ENCODE assay signal across 10 cellular contexts in the genomic region with DNA sequence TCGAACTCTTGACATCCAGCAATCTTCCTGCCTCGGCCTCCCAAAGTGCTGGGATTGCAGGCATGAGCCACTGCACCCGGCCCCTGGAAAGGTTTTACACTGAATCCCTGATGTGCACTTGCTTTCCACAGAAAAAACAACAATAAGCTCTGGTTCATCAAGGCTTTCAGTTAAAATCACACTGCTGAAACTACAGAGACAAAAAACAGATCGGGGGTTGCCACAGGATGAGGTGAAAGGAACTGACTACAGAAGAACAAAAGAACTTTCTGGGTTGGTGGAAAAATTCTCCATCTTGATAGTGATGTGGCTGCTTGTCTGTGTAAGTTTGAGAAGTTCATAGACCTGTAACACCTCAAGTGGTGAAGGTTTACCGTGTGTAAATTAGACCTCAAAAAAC. TPM values are rescaled to one million over a fixed set of nuclear protein-coding genes. Genes with fewer than 3 reads are reported as not detected.
DNase-seq lines count a peak whose midpoint lies in the region; ATAC-seq and TF ChIP-seq lines count a peak whose summit lies in the region.
"Had no signal": no experiment of that assay in that cellular context is flagged by ENCODE, and none has a peak within 500 bp of the region (broad histone marks: within the 10 kb centered on the region; RNA-seq: fewer than 3 reads in every experiment).

No MANE protein-coding gene starts in this region.

- peak overlapping the region; percentile 95 for H3K4me2 ChIP-seq in OCI-LY7 (ENCODE audit: low read length)

- no peaks in the 10 kb centered on the region for H3K9me3 Mint-ChIP-seq in activated T-helper 1 cell treated with anti-CD3 and anti-CD28 coated beads, Interleukin-12 subunit alpha, Interleukin-12 subunit beta, Interleukin-2, Interleukin-4 antibody, amounts not matched to agents 30 ng/mL and 10 ng/mL and 1 ng/mL, durations not matched to agents 14 hours and 24 hours and 36 hours
- H3K9me3 Mint-ChIP-seq in glutamatergic neuron (ENCODE audit: unreplicated experiment): peaks cover 3% of the 10 kb centered on the region
- H3K9me3 Mint-ChIP-seq in stimulated activated naive CD8-positive, alpha-beta T cell treated with anti-CD3 and anti-CD28 coated beads, Interleukin-15, amount 100 ng/mL, for 72 hours: no peaks in the 10 kb centered on the region

- DNase-seq in OCI-LY7 (ENCODE audit: low spot score): peak; percentile 48
- peak; percentile 54 for DNase-seq in activated T-helper 1 cell treated with anti-CD3 and anti-CD28 coated beads, Interleukin-12 subunit alpha, Interleukin-12 subunit beta, Interleukin-2, Interleukin-4 antibody, amounts not matched to agents 30 ng/mL and 10 ng/mL and 1 ng/mL, durations not matched to agents 14 hours and 24 hours and 36 hours (ENCODE audit: low spot score)
- DNase-seq in glutamatergic neuron: no peak
- DNase-seq in stimulated activated naive CD8-positive, alpha-beta T cell treated with anti-CD3 and anti-CD28 coated beads, Interleukin-15, amount 100 ng/mL, for 72 hours: peak; percentile 57 to 59
- DNase-seq in NCI-H345 (lab: John Stamatoyannopoulos, UW): no peak
- no peak for DNase-seq in NCI-H82 (lab: John Stamatoyannopoulos, UW)
- DNase-seq: brain microvascular endothelial cell, H7 had no signal

- peak overlapping the region; percentile 94 for H3K4me3 Mint-ChIP-seq in activated T-helper 1 cell treated with anti-CD3 and anti-CD28 coated beads, Interleukin-12 subunit alpha, Interleukin-12 subunit beta, Interleukin-2, Interleukin-4 antibody, amounts not matched to agents 30 ng/mL and 10 ng/mL and 1 ng/mL, durations not matched to agents 14 hours and 24 hours and 36 hours
- no peak overlapping the region for H3K4me3 Mint-ChIP-seq in glutamatergic neuron (ENCODE audit: unreplicated experiment)
- peak overlapping the region; percentile 82 to 85 for H3K4me3 Mint-ChIP-seq in stimulated activated naive CD8-positive, alpha-beta T cell treated with anti-CD3 and anti-CD28 coated beads, Interleukin-15, amount 100 ng/mL, for 72 hours

- peak; percentile 19 for ATAC-seq in stimulated activated naive CD8-positive, alpha-beta T cell treated with anti-CD3 and anti-CD28 coated beads, Interleukin-15, amount 100 ng/mL, for 72 hours
- no peak for ATAC-seq in GM18873 (IDR thresholded peaks at IDR 0.05; ENCODE audit: low FRiP score, unreplicated experiment)

- POLR2A ChIA-PET in OCI-LY7 (lab: Charles Lee): interaction anchor here (0.5 to 2.0 kb wide), 5 partner anchors 18 to 146 kb away, joined by 4 to 5 read pairs (median 5); no protein-coding TSS in a partner anchor

- H3K27me3 Mint-ChIP-seq in activated T-helper 1 cell treated with anti-CD3 and anti-CD28 coated beads, Interleukin-12 subunit alpha, Interleukin-12 subunit beta, Interleukin-2, Interleukin-4 antibody, amounts not matched to agents 30 ng/mL and 10 ng/mL and 1 ng/mL, durations not matched to agents 14 hours and 24 hours and 36 hours (ENCODE audit: insufficient read depth): no peaks in the 10 kb centered on the region
- H3K27me3 Mint-ChIP-seq in glutamatergic neuron (ENCODE audit: unreplicated experiment): peaks cover 3% of the 10 kb centered on the region
- no peaks in the 10 kb centered on the region for H3K27me3 Mint-ChIP-seq in stimulated activated naive CD8-positive, alpha-beta T cell treated with anti-CD3 and anti-CD28 coated beads, Interleukin-15, amount 100 ng/mL, for 72 hours

- no peaks in the 10 kb centered on the region for H3K9me2 ChIP-seq in OCI-LY7 (ENCODE audit: insufficient read depth, low read length)

- BruUV-seq in OCI-LY7 (replicated peaks; lab: Mats Ljungman, UMichigan): no TSS peak

- peak overlapping the region; percentile 13; the same call in 1 of the 2 replicates for H2AFZ ChIP-seq in OCI-LY7 (ENCODE audit: low read length)

- H3K27ac ChIP-seq in OCI-LY7 (ENCODE audit: low read depth, low read length, poor library complexity, severe bottlenecking): peak overlapping the region; percentile 92
- H3K27ac ChIP-seq: brain microvascular endothelial cell, SJSA1 had no signal

- CTCF ChIA-PET in OCI-LY7 (lab: Charles Lee; ENCODE audit: unreplicated experiment): no interaction called here

- H4K20me1 ChIP-seq in OCI-LY7 (ENCODE audit: insufficient read depth, low read length): no peaks in the 10 kb centered on the region

- peaks cover 75% of the 10 kb centered on the region for H3K4me1 Mint-ChIP-seq in activated T-helper 1 cell treated with anti-CD3 and anti-CD28 coated beads, Interleukin-12 subunit alpha, Interleukin-12 subunit beta, Interleukin-2, Interleukin-4 antibody, amounts not matched to agents 30 ng/mL and 10 ng/mL and 1 ng/mL, durations not matched to agents 14 hours and 24 hours and 36 hours (ENCODE audit: low read depth)
- H3K4me1 Mint-ChIP-seq in glutamatergic neuron (ENCODE audit: low read depth, unreplicated experiment): peaks cover 1% of the 10 kb centered on the region
- H3K4me1 Mint-ChIP-seq in stimulated activated naive CD8-positive, alpha-beta T cell treated with anti-CD3 and anti-CD28 coated beads, Interleukin-15, amount 100 ng/mL, for 72 hours: peaks cover 74% of the 10 kb centered on the region

- peaks cover 44% of the 10 kb centered on the region for H3K36me3 Mint-ChIP-seq in activated T-helper 1 cell treated with anti-CD3 and anti-CD28 coated beads, Interleukin-12 subunit alpha, Interleukin-12 subunit beta, Interleukin-2, Interleukin-4 antibody, amounts not matched to agents 30 ng/mL and 10 ng/mL and 1 ng/mL, durations not matched to agents 14 hours and 24 hours and 36 hours (ENCODE audit: low read depth)
- H3K36me3 Mint-ChIP-seq in glutamatergic neuron (ENCODE audit: unreplicated experiment): no peaks in the 10 kb centered on the region

- peak overlapping the region; percentile 99 for H3K27ac Mint-ChIP-seq in activated T-helper 1 cell treated with anti-CD3 and anti-CD28 coated beads, Interleukin-12 subunit alpha, Interleukin-12 subunit beta, Interleukin-2, Interleukin-4 antibody, amounts not matched to agents 30 ng/mL and 10 ng/mL and 1 ng/mL, durations not matched to agents 14 hours and 24 hours and 36 hours
- peak overlapping the region; percentile 28 for H3K27ac Mint-ChIP-seq in glutamatergic neuron (ENCODE audit: unreplicated experiment)
- peak overlapping the region; percentile 98 to 99 for H3K27ac Mint-ChIP-seq in stimulated activated naive CD8-positive, alpha-beta T cell treated with anti-CD3 and anti-CD28 coated beads, Interleukin-15, amount 100 ng/mL, for 72 hours

- intact Hi-C loops in OCI-LY7 (cut with micrococcal nuclease; ENCODE audit: unreplicated experiment): no loop called here
- intact Hi-C loops in activated T-helper 1 cell treated with anti-CD3 and anti-CD28 coated beads, Interleukin-12 subunit alpha, Interleukin-12 subunit beta, Interleukin-2, Interleukin-4 antibody, amounts not matched to agents 30 ng/mL and 10 ng/mL and 1 ng/mL, durations not matched to agents 14 hours and 24 hours and 36 hours (cut with micrococcal nuclease): loop anchor here (1.0 to 5.0 kb wide), 3 partner anchors 16 to 501 kb away; no protein-coding TSS in a partner anchor

- peak overlapping the region; percentile 74 for H3K4me3 ChIP-seq in OCI-LY7 (ENCODE audit: low read depth, low read length, poor library complexity, severe bottlenecking)
- H3K4me3 ChIP-seq: SJSA1 had no signal

- TF ChIP-seq CTCF in OCI-LY7 (conservative IDR thresholded peaks at IDR 0.05; ENCODE audit: low read length): no peak
- no peak for TF ChIP-seq CTCF in glutamatergic neuron (IDR thresholded peaks at IDR 0.05; ENCODE audit: partially characterized antibody, unreplicated experiment)

- no peaks in the 10 kb centered on the region for H3K9me3 ChIP-seq in OCI-LY7 (ENCODE audit: low read length)
- H3K9me3 ChIP-seq: SJSA1 had no signal

- peaks cover 31% of the 10 kb centered on the region for H3K79me2 ChIP-seq in OCI-LY7 (ENCODE audit: insufficient read depth, low read depth, low read length)

- H3K4me1 ChIP-seq in OCI-LY7 (ENCODE audit: insufficient read depth, low read length, poor library complexity, severe bottlenecking): peaks cover 63% of the 10 kb centered on the region

- peaks cover 33% of the 10 kb centered on the region; the same call in 1 of the 2 replicates for H3K36me3 ChIP-seq in OCI-LY7 (ENCODE audit: insufficient read depth, low read length)

RNA-seq across cellular contexts. Expression of a gene that starts 2.9 kb away (rescaled TPM):
- 11.6 and 12.5 TPM in 2 replicates for total RNA-seq in OCI-LY7 (2014; rRNA removed; shearing (Covaris generic))
- total RNA-seq in OCI-LY7 (2022): 10.4 and 14.1 TPM in 2 replicates
- 46.8 and 47.6 TPM in 2 replicates for total RNA-seq in activated T-helper 1 cell treated with anti-CD3 and anti-CD28 coated beads, Interleukin-12 subunit alpha, Interleukin-12 subunit beta, Interleukin-2, Interleukin-4 antibody, amounts not matched to agents 30 ng/mL and 10 ng/mL and 1 ng/mL, durations not matched to agents 14 hours and 24 hours and 36 hours
- 2.3 TPM for total RNA-seq in glutamatergic neuron (ENCODE audit: unreplicated experiment)

RNA-seq across cellular contexts. Expression of a gene that starts 42.1 kb away (rescaled TPM):
- total RNA-seq in OCI-LY7 (2014; rRNA removed; shearing (Covaris generic)): 34.5 and 40.3 TPM in 2 replicates
- 54.9 and 62.1 TPM in 2 replicates for total RNA-seq in OCI-LY7 (2022)
- total RNA-seq in activated T-helper 1 cell treated with anti-CD3 and anti-CD28 coated beads, Interleukin-12 subunit alpha, Interleukin-12 subunit beta, Interleukin-2, Interleukin-4 antibody, amounts not matched to agents 30 ng/mL and 10 ng/mL and 1 ng/mL, durations not matched to agents 14 hours and 24 hours and 36 hours: 72.3 and 75.4 TPM in 2 replicates
- total RNA-seq in glutamatergic neuron (ENCODE audit: unreplicated experiment): 18.2 TPM

RNA-seq across cellular contexts. Expression of a gene that starts 58.2 kb away (rescaled TPM):
- total RNA-seq in OCI-LY7 (2014; rRNA removed; shearing (Covaris generic)): not detected in 2 replicates
- total RNA-seq in OCI-LY7 (2022): not detected in 2 replicates
- not detected in 2 replicates for total RNA-seq in activated T-helper 1 cell treated with anti-CD3 and anti-CD28 coated beads, Interleukin-12 subunit alpha, Interleukin-12 subunit beta, Interleukin-2, Interleukin-4 antibody, amounts not matched to agents 30 ng/mL and 10 ng/mL and 1 ng/mL, durations not matched to agents 14 hours and 24 hours and 36 hours
- not detected for total RNA-seq in glutamatergic neuron (ENCODE audit: unreplicated experiment)
- total RNA-seq: H7, SJSA1 had no signal

Comparison
In these comparisons a context has a peak if more than half of its experiments do, and no peak if none do; other contexts are left out.
1. DNase-seq: peak in OCI-LY7 (single experiment), activated T-helper 1 cell treated with anti-CD3 and anti-CD28 coated beads, Interleukin-12 subunit alpha, Interleukin-12 subunit beta, Interleukin-2, Interleukin-4 antibody, amounts not matched to agents 30 ng/mL and 10 ng/mL and 1 ng/mL, durations not matched to agents 14 hours and 24 hours and 36 hours (single experiment) and stimulated activated naive CD8-positive, alpha-beta T cell treated with anti-CD3 and anti-CD28 coated beads, Interleukin-15, amount 100 ng/mL, for 72 hours (2 of 2); none in glutamatergic neuron (single experiment), NCI-H345 (single experiment) and NCI-H82 (single experiment).
2. H3K27ac Mint-ChIP-seq: peak in every context shown above with its lines; median percentile 99 in activated T-helper 1 cell treated with anti-CD3 and anti-CD28 coated beads, Interleukin-12 subunit alpha, Interleukin-12 subunit beta, Interleukin-2, Interleukin-4 antibody, amounts not matched to agents 30 ng/mL and 10 ng/mL and 1 ng/mL, durations not matched to agents 14 hours and 24 hours and 36 hours; 98 in stimulated activated naive CD8-positive, alpha-beta T cell treated with anti-CD3 and anti-CD28 coated beads, Interleukin-15, amount 100 ng/mL, for 72 hours; 28 in glutamatergic neuron.